ENCODE assay signal across 9 cellular contexts in the genomic region with DNA sequence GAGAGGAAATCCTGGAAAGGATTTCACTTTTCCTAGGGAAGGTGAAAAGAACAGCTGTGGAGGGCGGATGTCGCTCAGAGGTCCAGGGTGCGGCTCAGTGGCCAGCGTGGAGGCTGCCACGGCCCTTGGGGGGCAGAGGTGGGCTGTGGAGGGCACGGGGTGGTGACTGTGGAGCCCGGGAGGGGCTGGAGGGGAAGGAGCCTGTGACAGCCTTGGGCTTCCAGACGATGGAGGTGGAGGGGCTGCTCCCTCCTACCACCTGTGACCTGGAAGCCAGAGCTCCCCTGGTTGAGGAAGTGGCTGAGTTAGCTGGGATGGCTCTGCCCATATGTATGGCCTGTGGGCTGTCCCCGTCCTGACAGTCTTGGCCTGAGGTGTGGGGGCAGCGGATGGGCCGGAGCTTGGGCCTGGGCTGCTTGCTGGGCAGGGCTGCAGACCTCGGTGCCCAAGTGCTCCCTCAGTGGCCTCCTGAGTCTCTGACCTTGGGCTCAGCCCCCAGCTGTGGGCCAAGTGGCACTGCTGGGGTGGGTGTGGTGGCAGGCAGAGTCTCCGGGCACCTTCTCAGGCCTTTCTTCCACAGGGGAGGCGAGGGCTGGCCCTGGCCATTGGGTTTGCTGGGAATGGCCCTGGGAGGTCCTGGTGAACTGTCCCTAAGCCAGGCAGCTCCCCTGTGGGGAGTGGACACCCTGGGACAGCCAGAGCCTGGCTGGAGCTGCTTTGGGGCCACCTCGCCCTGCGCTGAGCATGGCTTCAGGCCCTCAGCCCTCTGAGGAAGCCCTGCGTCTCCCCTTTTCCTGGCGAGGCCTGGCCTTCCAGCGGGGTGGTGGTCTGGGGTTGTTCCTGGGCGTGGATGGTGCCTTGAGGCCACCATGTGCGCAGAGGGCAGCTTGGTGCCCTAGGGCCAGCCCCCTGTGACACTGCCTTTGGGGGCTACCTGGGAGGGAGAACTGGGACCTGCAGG. TPM values are rescaled to one million over a fixed set of nuclear protein-coding genes. Genes with fewer than 3 reads are reported as not detected.
DNase-seq lines count a peak whose midpoint lies in the region; ATAC-seq and TF ChIP-seq lines count a peak whose summit lies in the region.
"Had no signal": no experiment of that assay in that cellular context is flagged by ENCODE, and none has a peak within 500 bp of the region (broad histone marks: within the 10 kb centered on the region; RNA-seq: fewer than 3 reads in every experiment).

No MANE protein-coding gene starts in this region.

- H3K36me3 Mint-ChIP-seq in activated CD4-positive, alpha-beta T cell treated with anti-CD3 and anti-CD28 coated beads, Interleukin-2, amount 10 ng/mL, durations not matched to agents 7 days and 5 days (ENCODE audit: low read depth), result peaks cover 6% of the 10 kb centered on the region
- H3K36me3 Mint-ChIP-seq in central memory CD8-positive, alpha-beta T cell (ENCODE audit: insufficient read depth), result peaks cover 8% of the 10 kb centered on the region

- peaks cover 0 to 8% of the 10 kb centered on the region in 2 donors for H3K36me3 ChIP-seq in mucosa of rectum (ENCODE audit: control insufficient read depth in 2 of 2, insufficient read depth in 2 of 2, low read length in 2 of 2)
- peaks cover 0 to 30% (median 23%) of the 10 kb centered on the region in 3 donors for H3K36me3 ChIP-seq in tibial artery

- peak overlapping the region; percentile 63 to 88 for H3K9ac ChIP-seq in mucosa of rectum (ENCODE audit: low read depth in 1 of 2, low read length in 2 of 2)

- POLR2A ChIA-PET in activated CD4-positive, alpha-beta T cell treated with anti-CD3 and anti-CD28 coated beads, Interleukin-2, amount 10 ng/mL, durations not matched to agents 7 days and 5 days (lab: Charles Lee), result no interaction called here

- H3K9me3 Mint-ChIP-seq in activated CD4-positive, alpha-beta T cell treated with anti-CD3 and anti-CD28 coated beads, Interleukin-2, amount 10 ng/mL, durations not matched to agents 7 days and 5 days, result no peaks in the 10 kb centered on the region
- no peaks in the 10 kb centered on the region for H3K9me3 Mint-ChIP-seq in central memory CD8-positive, alpha-beta T cell

- TF ChIP-seq CTCF in tibial artery (IDR thresholded peaks at IDR 0.05) (no peak), GM20000 (IDR thresholded peaks at IDR 0.05; ENCODE audit: extremely low read depth, missing control alignments) (no peak)

- ATAC-seq in central memory CD8-positive, alpha-beta T cell (replicated peaks; ENCODE audit: extremely low read depth, poor library complexity, severe bottlenecking), result no peak

- peaks cover 34% of the 10 kb centered on the region for H3K4me1 Mint-ChIP-seq in activated CD4-positive, alpha-beta T cell treated with anti-CD3 and anti-CD28 coated beads, Interleukin-2, amount 10 ng/mL, durations not matched to agents 7 days and 5 days
- peaks cover 24% of the 10 kb centered on the region for H3K4me1 Mint-ChIP-seq in central memory CD8-positive, alpha-beta T cell

- H3K4me3 Mint-ChIP-seq in activated CD4-positive, alpha-beta T cell treated with anti-CD3 and anti-CD28 coated beads, Interleukin-2, amount 10 ng/mL, durations not matched to agents 7 days and 5 days, result no peak overlapping the region
- H3K4me3 Mint-ChIP-seq in central memory CD8-positive, alpha-beta T cell, result peak overlapping the region; percentile 51

- no peaks in the 10 kb centered on the region for H3K27me3 Mint-ChIP-seq in activated CD4-positive, alpha-beta T cell treated with anti-CD3 and anti-CD28 coated beads, Interleukin-2, amount 10 ng/mL, durations not matched to agents 7 days and 5 days
- H3K27me3 Mint-ChIP-seq in central memory CD8-positive, alpha-beta T cell, result no peaks in the 10 kb centered on the region

- intact Hi-C loops in tibial artery (cut with DNase I; ENCODE audit: low total_unique reads), result no loop called here

- H3K27ac Mint-ChIP-seq in activated CD4-positive, alpha-beta T cell treated with anti-CD3 and anti-CD28 coated beads, Interleukin-2, amount 10 ng/mL, durations not matched to agents 7 days and 5 days, result peak overlapping the region; percentile 50
- H3K27ac Mint-ChIP-seq in central memory CD8-positive, alpha-beta T cell (ENCODE audit: low read depth), result peak overlapping the region; percentile 87

- H3K4me3 ChIP-seq in mucosa of rectum (ENCODE audit: low read length in 2 of 2) (peak overlapping the region; percentile 79 to 86), tibial artery (peak overlapping the region; percentile 75 to 86)

- CTCF ChIA-PET in activated CD4-positive, alpha-beta T cell treated with anti-CD3 and anti-CD28 coated beads, Interleukin-2, amount 10 ng/mL, durations not matched to agents 7 days and 5 days (lab: Charles Lee), result no interaction called here

- H3K9me3 ChIP-seq in mucosa of rectum (ENCODE audit: control insufficient read depth in 2 of 2, low read length in 2 of 2) (no peaks in the 10 kb centered on the region), tibial artery (no peaks in the 10 kb centered on the region)

- H3K4me1 ChIP-seq in mucosa of rectum (ENCODE audit: control insufficient read depth in 2 of 2, insufficient read depth in 2 of 2, low read length in 2 of 2) (peaks cover 60 to 69% of the 10 kb centered on the region in 2 donors), tibial artery (peaks cover 12 to 80% (median 63%) of the 10 kb centered on the region in 4 donors)

- H3K27me3 ChIP-seq in mucosa of rectum (ENCODE audit: control insufficient read depth in 2 of 2, insufficient read depth in 2 of 2, low read length in 2 of 2) (no peaks in the 10 kb centered on the region), tibial artery (no peaks in the 10 kb centered on the region)

- DNase-seq in activated CD4-positive, alpha-beta T cell treated with anti-CD3 and anti-CD28 coated beads, Interleukin-2, amount 10 ng/mL, durations not matched to agents 7 days and 5 days, result no peak
- no peak for DNase-seq in activated CD4-positive, alpha-beta T cell treated with anti-CD3 and anti-CD28 coated beads for 48 hours
- no peak for DNase-seq in central memory CD8-positive, alpha-beta T cell (ENCODE audit: low spot score in 2 of 2)
- DNase-seq in tibial artery (no peak), GM20000 (ENCODE audit: low spot score) (no peak), NCI-H1694 (lab: John Stamatoyannopoulos, UW) (no peak), LoVo (ENCODE audit: low spot score) (no peak)
- DNase-seq: NCI-H2107 had no signal

- H3K27ac ChIP-seq in mucosa of rectum (ENCODE audit: low read depth in 2 of 2, low read length in 2 of 2) (peak overlapping the region; percentile 94 to 95), tibial artery (peak overlapping the region; percentile 93 to 98)

RNA-seq across cellular contexts. Expression of a gene that starts 3.9 kb away (rescaled TPM):
- 10 to 100 TPM; 42.0 to 48.3 TPM for total RNA-seq in activated CD4-positive, alpha-beta T cell treated with anti-CD3 and anti-CD28 coated beads, Interleukin-2, amount 10 ng/mL, durations not matched to agents 7 days and 5 days

RNA-seq across cellular contexts. Expression of a gene that starts 33.4 kb away (rescaled TPM):
- 10 to 100 TPM; 82.5 to 99.2 TPM for total RNA-seq in activated CD4-positive, alpha-beta T cell treated with anti-CD3 and anti-CD28 coated beads, Interleukin-2, amount 10 ng/mL, durations not matched to agents 7 days and 5 days
